8 cellular contexts compared by ENCODE assay signal in the genomic region with DNA sequence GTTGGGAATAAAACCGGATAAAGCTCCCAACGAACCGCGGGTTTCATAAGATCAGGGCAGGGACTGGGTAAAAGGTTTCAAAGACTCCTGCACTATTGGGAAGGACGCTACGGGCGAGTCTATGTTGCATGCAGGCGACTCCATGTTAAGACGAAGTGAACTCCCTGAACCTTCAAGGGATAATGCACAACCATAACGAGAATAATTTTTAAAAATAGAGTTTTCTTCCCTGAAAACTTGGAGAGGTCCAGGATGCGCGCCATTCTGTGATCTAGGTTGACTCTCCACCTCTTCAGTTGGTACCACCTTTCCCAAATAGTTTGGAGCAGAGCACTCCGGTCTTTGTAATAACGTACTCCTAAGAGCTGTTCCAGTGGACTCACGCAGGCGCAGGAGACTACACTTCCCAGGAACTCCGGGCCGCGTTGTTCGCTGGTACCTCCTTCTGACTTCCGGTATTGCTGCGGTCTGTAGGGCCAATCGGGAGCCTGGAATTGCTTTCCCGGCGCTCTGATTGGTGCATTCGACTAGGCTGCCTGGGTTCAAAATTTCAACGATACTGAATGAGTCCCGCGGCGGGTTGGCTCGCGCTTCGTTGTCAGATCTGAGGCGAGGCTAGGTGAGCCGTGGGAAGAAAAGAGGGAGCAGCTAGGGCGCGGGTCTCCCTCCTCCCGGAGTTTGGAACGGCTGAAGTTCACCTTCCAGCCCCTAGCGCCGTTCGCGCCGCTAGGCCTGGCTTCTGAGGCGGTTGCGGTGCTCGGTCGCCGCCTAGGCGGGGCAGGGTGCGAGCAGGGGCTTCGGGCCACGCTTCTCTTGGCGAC. TPM values are rescaled to one million over a fixed set of nuclear protein-coding genes. Genes with fewer than 3 reads are reported as not detected.
DNase-seq lines count a peak whose midpoint lies in the region; ATAC-seq, FAIRE-seq and TF ChIP-seq lines count a peak whose summit lies in the region.

A gene with protein sequence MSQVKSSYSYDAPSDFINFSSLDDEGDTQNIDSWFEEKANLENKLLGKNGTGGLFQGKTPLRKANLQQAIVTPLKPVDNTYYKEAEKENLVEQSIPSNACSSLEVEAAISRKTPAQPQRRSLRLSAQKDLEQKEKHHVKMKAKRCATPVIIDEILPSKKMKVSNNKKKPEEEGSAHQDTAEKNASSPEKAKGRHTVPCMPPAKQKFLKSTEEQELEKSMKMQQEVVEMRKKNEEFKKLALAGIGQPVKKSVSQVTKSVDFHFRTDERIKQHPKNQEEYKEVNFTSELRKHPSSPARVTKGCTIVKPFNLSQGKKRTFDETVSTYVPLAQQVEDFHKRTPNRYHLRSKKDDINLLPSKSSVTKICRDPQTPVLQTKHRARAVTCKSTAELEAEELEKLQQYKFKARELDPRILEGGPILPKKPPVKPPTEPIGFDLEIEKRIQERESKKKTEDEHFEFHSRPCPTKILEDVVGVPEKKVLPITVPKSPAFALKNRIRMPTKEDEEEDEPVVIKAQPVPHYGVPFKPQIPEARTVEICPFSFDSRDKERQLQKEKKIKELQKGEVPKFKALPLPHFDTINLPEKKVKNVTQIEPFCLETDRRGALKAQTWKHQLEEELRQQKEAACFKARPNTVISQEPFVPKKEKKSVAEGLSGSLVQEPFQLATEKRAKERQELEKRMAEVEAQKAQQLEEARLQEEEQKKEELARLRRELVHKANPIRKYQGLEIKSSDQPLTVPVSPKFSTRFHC (plus strand): TSS at position 562 of the 821 bp plus-strand sequence. CDS start 18,187 bp downstream, outside the sequence.

- peak; percentile 96 for FAIRE-seq in G401.6 (lab: Jason Lieb, UNC)

- peaks cover 3% of the 10 kb centered on the region for H3K36me3 Mint-ChIP-seq in activated T-helper 2 cell treated with anti-CD3 and anti-CD28 coated beads, Interferon-gamma antibody, Interleukin-2, Interleukin-4, amounts not matched to agents 10 μg/mL and 5 μg/mL and 100 μg/mL, durations not matched to agents 14 hours and 24 hours and 36 hours (ENCODE audit: low read depth)
- peaks cover 4% of the 10 kb centered on the region for H3K36me3 Mint-ChIP-seq in nephron progenitor cell (ENCODE audit: low read depth)

- TF ChIP-seq CTCF in Loucy (conservative IDR thresholded peaks at IDR 0.05; ENCODE audit: low read length) = peak; percentile 15; the same call in 1 of the 2 replicates
- TF ChIP-seq CTCF in RWPE2 (IDR thresholded peaks at IDR 0.05; ENCODE audit: poor library complexity, severe bottlenecking) = peak; percentile 43
- peak; percentile 40 for TF ChIP-seq CTCF in fibroblast of the aortic adventitia (IDR thresholded peaks at IDR 0.05; ENCODE audit: insufficient read depth, low read length)
- TF ChIP-seq CTCF in nephron progenitor cell (IDR thresholded peaks at IDR 0.05) = no peak
- TF ChIP-seq CTCF in stomach (IDR thresholded peaks at IDR 0.05) = peak in 3 of 7 experiments; percentile 7 to 25 (median 17)

- H3K4me3 ChIP-seq in H7 (ENCODE audit: insufficient read depth, low read depth, low read length) (peak within 1 kb of the TSS; percentile 76), Loucy (ENCODE audit: low read length, poor library complexity, severe bottlenecking) (peak within 1 kb of the TSS; percentile 96), RWPE2 (ENCODE audit: severe bottlenecking) (peak within 1 kb of the TSS; percentile 82), fibroblast of the aortic adventitia (ENCODE audit: low read depth, low read length) (peak within 1 kb of the TSS; percentile 95), stomach (peak within 1 kb of the TSS; percentile 62 to 85 (median 74))

- intact Hi-C loops in activated T-helper 2 cell treated with anti-CD3 and anti-CD28 coated beads, Interferon-gamma antibody, Interleukin-2, Interleukin-4, amounts not matched to agents 10 μg/mL and 5 μg/mL and 100 μg/mL, durations not matched to agents 14 hours and 24 hours and 36 hours (cut with micrococcal nuclease) = loop anchor here (1.0 kb wide), 1 partner anchor 16 kb away; no protein-coding TSS in a partner anchor
- intact Hi-C loops in stomach (cut with DNase I; ENCODE audit: low total_unique reads) = no loop called here

- H3K36me3 ChIP-seq in H7 (replicated peaks; ENCODE audit: control insufficient read depth, insufficient read depth, low read length) (peaks cover 5% of the 10 kb centered on the region; the same call in 1 of the 2 replicates), Loucy (ENCODE audit: insufficient read depth, low read length) (no peaks in the 10 kb centered on the region), RWPE2 (ENCODE audit: low read depth) (peaks cover 38% of the 10 kb centered on the region), stomach (no peaks in the 10 kb centered on the region)

- H3K27ac ChIP-seq in RWPE2 (ENCODE audit: poor library complexity, severe bottlenecking) = peak within 1 kb of the TSS; percentile 69
- peak within 1 kb of the TSS; percentile 71 to 82 (median 77) for H3K27ac ChIP-seq in stomach

- H3K79me2 ChIP-seq in Loucy (ENCODE audit: insufficient read depth, low read length) = peaks cover 57% of the 10 kb centered on the region

- 0 to 1% (median 0%) methylated on average over 34 to 54 of the region's 54 CpGs for WGBS in stomach, 5 donors

- DNase-seq in H7 = peak; percentile 99
- DNase-seq in RWPE2 (ENCODE audit: low spot score) = peak; percentile 100
- DNase-seq in activated T-helper 2 cell treated with anti-CD3 and anti-CD28 coated beads, Interferon-gamma antibody, Interleukin-2, Interleukin-4, amounts not matched to agents 10 μg/mL and 5 μg/mL and 100 μg/mL, durations not matched to agents 14 hours and 24 hours and 36 hours (ENCODE audit: low spot score) = peak; percentile 81
- peak; percentile 97 for DNase-seq in fibroblast of the aortic adventitia (ENCODE audit: low read depth)
- peak; percentile 91 for DNase-seq in nephron progenitor cell
- DNase-seq in stomach = peak; percentile 95

- H3K27me3 ChIP-seq in H7 (ENCODE audit: control insufficient read depth, insufficient read depth, low read length) (no peaks in the 10 kb centered on the region), Loucy (ENCODE audit: insufficient read depth, low read length, poor library complexity, severe bottlenecking) (no peaks in the 10 kb centered on the region), RWPE2 (ENCODE audit: insufficient read depth, poor library complexity, severe bottlenecking) (no peaks in the 10 kb centered on the region), stomach (no peaks in the 10 kb centered on the region)

- H3K27ac Mint-ChIP-seq in activated T-helper 2 cell treated with anti-CD3 and anti-CD28 coated beads, Interferon-gamma antibody, Interleukin-2, Interleukin-4, amounts not matched to agents 10 μg/mL and 5 μg/mL and 100 μg/mL, durations not matched to agents 14 hours and 24 hours and 36 hours = no peak within 1 kb of the TSS
- H3K27ac Mint-ChIP-seq in nephron progenitor cell = no peak within 1 kb of the TSS

- no peaks in the 10 kb centered on the region for H3K27me3 Mint-ChIP-seq in activated T-helper 2 cell treated with anti-CD3 and anti-CD28 coated beads, Interferon-gamma antibody, Interleukin-2, Interleukin-4, amounts not matched to agents 10 μg/mL and 5 μg/mL and 100 μg/mL, durations not matched to agents 14 hours and 24 hours and 36 hours (ENCODE audit: low read depth)
- peaks cover 10% of the 10 kb centered on the region for H3K27me3 Mint-ChIP-seq in nephron progenitor cell (ENCODE audit: low read depth, poor library complexity)

- no peaks in the 10 kb centered on the region for H3K9me3 Mint-ChIP-seq in activated T-helper 2 cell treated with anti-CD3 and anti-CD28 coated beads, Interferon-gamma antibody, Interleukin-2, Interleukin-4, amounts not matched to agents 10 μg/mL and 5 μg/mL and 100 μg/mL, durations not matched to agents 14 hours and 24 hours and 36 hours
- no peaks in the 10 kb centered on the region for H3K9me3 Mint-ChIP-seq in nephron progenitor cell

- H3K4me1 Mint-ChIP-seq in activated T-helper 2 cell treated with anti-CD3 and anti-CD28 coated beads, Interferon-gamma antibody, Interleukin-2, Interleukin-4, amounts not matched to agents 10 μg/mL and 5 μg/mL and 100 μg/mL, durations not matched to agents 14 hours and 24 hours and 36 hours (ENCODE audit: low read depth) = peaks cover 4% of the 10 kb centered on the region
- no peaks in the 10 kb centered on the region for H3K4me1 Mint-ChIP-seq in nephron progenitor cell

- peak within 1 kb of the TSS; percentile 85 for H2AFZ ChIP-seq in Loucy (ENCODE audit: low read length)

- no peak within 1 kb of the TSS for H3K4me3 Mint-ChIP-seq in activated T-helper 2 cell treated with anti-CD3 and anti-CD28 coated beads, Interferon-gamma antibody, Interleukin-2, Interleukin-4, amounts not matched to agents 10 μg/mL and 5 μg/mL and 100 μg/mL, durations not matched to agents 14 hours and 24 hours and 36 hours (ENCODE audit: low read depth)
- H3K4me3 Mint-ChIP-seq in nephron progenitor cell = no peak within 1 kb of the TSS

- H3F3A ChIP-seq in Loucy (ENCODE audit: low read depth) = no peaks in the 10 kb centered on the region

- H4K20me1 ChIP-seq in Loucy (ENCODE audit: insufficient read depth, low read length, poor library complexity, severe bottlenecking) = peaks cover 23% of the 10 kb centered on the region

- H3K9me2 ChIP-seq in Loucy (replicated peaks; ENCODE audit: low read depth, low read length) = no peaks in the 10 kb centered on the region

- peak in 1 of 4 donors; percentile 58 for TF ChIP-seq POLR2A in stomach (IDR thresholded peaks at IDR 0.05)

- TF ChIP-seq EP300 in stomach (IDR thresholded peaks at IDR 0.05) = no peak

- peaks cover 21% of the 10 kb centered on the region for H3K4me1 ChIP-seq in Loucy (ENCODE audit: insufficient read depth, low read length, poor library complexity, severe bottlenecking)
- peaks cover 16% of the 10 kb centered on the region for H3K4me1 ChIP-seq in RWPE2 (ENCODE audit: insufficient read depth, poor library complexity, severe bottlenecking)
- peaks cover 11 to 32% (median 14%) of the 10 kb centered on the region in 4 donors for H3K4me1 ChIP-seq in stomach

- ATAC-seq in RWPE2 (ENCODE audit: low read depth) = peak; percentile 99

- peak within 1 kb of the TSS; percentile 89 for H3K4me2 ChIP-seq in Loucy (ENCODE audit: low read depth, low read length, poor library complexity, severe bottlenecking)

- H3K9ac ChIP-seq in Loucy (ENCODE audit: low read depth, low read length, poor library complexity, severe bottlenecking) = peak within 1 kb of the TSS; percentile 93

- H3K9me3 ChIP-seq in Loucy (ENCODE audit: insufficient read depth, low read depth, low read length) = no peaks in the 10 kb centered on the region
- H3K9me3 ChIP-seq in RWPE2 (ENCODE audit: severe bottlenecking) = no peaks in the 10 kb centered on the region
- no peaks in the 10 kb centered on the region for H3K9me3 ChIP-seq in stomach

RNA-seq across cellular contexts. Expression of the gene that starts here (rescaled TPM):
- total RNA-seq in H7 (2014; rRNA removed; shearing (Covaris generic)) = 119 and 157 TPM in 2 replicates
- 82.8 and 83.0 TPM in 2 replicates for total RNA-seq in activated T-helper 2 cell treated with anti-CD3 and anti-CD28 coated beads, Interferon-gamma antibody, Interleukin-2, Interleukin-4, amounts not matched to agents 10 μg/mL and 5 μg/mL and 100 μg/mL, durations not matched to agents 14 hours and 24 hours and 36 hours
- total RNA-seq in fibroblast of the aortic adventitia (ENCODE audit: low replicate concordance) (6.2 and 91.1 TPM in 2 replicates), stomach (10 to 100 TPM in 1 of 5 donors, 1 to 10 TPM in 4; 5.3 to 11.4 (median 7.6) TPM)
- polyA plus RNA-seq in stomach = 1 to 10 TPM; 1.7 to 7.1 (median 3.3) TPM

Comparison
In these comparisons a context has a peak if more than half of its experiments do, and no peak if none do; other contexts are left out.
1. Peak in every context shown above with its lines: DNase-seq, ATAC-seq, H3K4me3 ChIP-seq and H3K27ac ChIP-seq.